1 cellular context compared by ENCODE assay signal in the genomic region with DNA sequence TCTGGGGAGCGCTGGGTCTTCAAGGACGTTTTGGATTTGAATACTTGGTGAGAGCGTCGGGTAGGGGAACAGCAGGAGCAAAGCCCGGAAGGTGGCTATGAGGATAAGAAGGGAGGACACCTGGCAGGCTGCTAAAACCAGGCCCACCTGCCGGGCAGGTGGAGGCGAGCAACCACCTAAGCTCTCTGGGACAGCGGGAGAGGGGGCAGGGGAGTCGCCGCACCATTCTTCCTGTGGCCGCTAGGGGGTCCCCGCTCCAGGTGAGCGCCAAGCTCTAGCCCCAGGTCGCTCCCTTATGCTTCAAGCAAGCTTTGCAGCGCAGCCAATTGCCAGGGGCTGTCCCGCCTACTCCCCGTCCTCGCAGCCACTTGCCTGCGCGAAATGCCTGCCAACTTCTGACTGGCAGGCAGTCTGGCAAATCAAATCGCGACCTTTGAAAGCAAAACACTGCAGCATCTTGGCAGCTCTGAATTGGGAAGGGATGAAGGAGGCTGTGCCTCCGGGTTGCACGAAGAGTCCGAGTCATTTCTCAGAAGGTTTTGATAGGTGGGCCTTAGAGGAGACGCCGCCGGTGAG.
TF ChIP-seq lines count a peak whose summit lies in the region.

A gene (plus strand): TSS at position 469 of the 576 bp plus-strand sequence. CDS start 3,746 bp downstream, outside the sequence.

TF ChIP-seq in HepG2, 621 proteins besides CTCF, POLR2A, EP300 and RAD21 (continued from another document and continues in another):
- TF ChIP-seq, protein P1, sequence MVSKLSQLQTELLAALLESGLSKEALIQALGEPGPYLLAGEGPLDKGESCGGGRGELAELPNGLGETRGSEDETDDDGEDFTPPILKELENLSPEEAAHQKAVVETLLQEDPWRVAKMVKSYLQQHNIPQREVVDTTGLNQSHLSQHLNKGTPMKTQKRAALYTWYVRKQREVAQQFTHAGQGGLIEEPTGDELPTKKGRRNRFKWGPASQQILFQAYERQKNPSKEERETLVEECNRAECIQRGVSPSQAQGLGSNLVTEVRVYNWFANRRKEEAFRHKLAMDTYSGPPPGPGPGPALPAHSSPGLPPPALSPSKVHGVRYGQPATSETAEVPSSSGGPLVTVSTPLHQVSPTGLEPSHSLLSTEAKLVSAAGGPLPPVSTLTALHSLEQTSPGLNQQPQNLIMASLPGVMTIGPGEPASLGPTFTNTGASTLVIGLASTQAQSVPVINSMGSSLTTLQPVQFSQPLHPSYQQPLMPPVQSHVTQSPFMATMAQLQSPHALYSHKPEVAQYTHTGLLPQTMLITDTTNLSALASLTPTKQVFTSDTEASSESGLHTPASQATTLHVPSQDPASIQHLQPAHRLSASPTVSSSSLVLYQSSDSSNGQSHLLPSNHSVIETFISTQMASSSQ (IDR thresholded peaks at IDR 0.05; ENCODE audit: low read depth): no peak
- TF ChIP-seq, protein P1 (CRISPR knock-in tag; IDR thresholded peaks at IDR 0.05; ENCODE audit: borderline replicate concordance): no peak
- TF ChIP-seq, protein P2, sequence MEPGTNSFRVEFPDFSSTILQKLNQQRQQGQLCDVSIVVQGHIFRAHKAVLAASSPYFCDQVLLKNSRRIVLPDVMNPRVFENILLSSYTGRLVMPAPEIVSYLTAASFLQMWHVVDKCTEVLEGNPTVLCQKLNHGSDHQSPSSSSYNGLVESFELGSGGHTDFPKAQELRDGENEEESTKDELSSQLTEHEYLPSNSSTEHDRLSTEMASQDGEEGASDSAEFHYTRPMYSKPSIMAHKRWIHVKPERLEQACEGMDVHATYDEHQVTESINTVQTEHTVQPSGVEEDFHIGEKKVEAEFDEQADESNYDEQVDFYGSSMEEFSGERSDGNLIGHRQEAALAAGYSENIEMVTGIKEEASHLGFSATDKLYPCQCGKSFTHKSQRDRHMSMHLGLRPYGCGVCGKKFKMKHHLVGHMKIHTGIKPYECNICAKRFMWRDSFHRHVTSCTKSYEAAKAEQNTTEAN (CRISPR knock-in tag; conservative IDR thresholded peaks at IDR 0.05): no peak
- TF ChIP-seq FOXK1 (CRISPR knock-in tag; IDR thresholded peaks at IDR 0.05; ENCODE audit: borderline replicate concordance, low read depth) (peak; percentile 97), FOSL2 (CRISPR knock-in tag; IDR thresholded peaks at IDR 0.05) (no peak; the same call in 1 of the 2 replicates), NR2C2 (CRISPR knock-in tag; IDR thresholded peaks at IDR 0.05; ENCODE audit: borderline replicate concordance) (0 out of 2 replicates have a peak, but pooled peaks have one; percentile 48), ZNF749 (CRISPR knock-in tag; IDR thresholded peaks at IDR 0.05; ENCODE audit: borderline replicate concordance) (no peak), POLR2AphosphoS5 (IDR thresholded peaks at IDR 0.05; ENCODE audit: low read depth, low read length) (no peak; the same call in 1 of the 2 replicates), ZC3H4 (CRISPR knock-in tag; IDR thresholded peaks at IDR 0.05; ENCODE audit: borderline replicate concordance) (no peak), BHLHE40 (IDR thresholded peaks at IDR 0.05; ENCODE audit: low read length) (0 out of 2 replicates have a peak, but pooled peaks have one; percentile 24), PRPF4 (IDR thresholded peaks at IDR 0.05; ENCODE audit: low read depth, low read length, poor library complexity, severe bottlenecking) (no peak), NFE2L1 (CRISPR knock-in tag; IDR thresholded peaks at IDR 0.05; ENCODE audit: borderline replicate concordance) (no peak), ZNF296 (CRISPR knock-in tag; conservative IDR thresholded peaks at IDR 0.05) (no peak), SMAD9 (CRISPR knock-in tag; IDR thresholded peaks at IDR 0.05) (no peak), DPF2 (CRISPR knock-in tag; IDR thresholded peaks at IDR 0.05; ENCODE audit: borderline replicate concordance, low read depth) (no peak), TBX3 (IDR thresholded peaks at IDR 0.05; ENCODE audit: borderline replicate concordance) (no peak), ZNF3 (CRISPR knock-in tag; IDR thresholded peaks at IDR 0.05) (no peak), BRD4 (CRISPR knock-in tag; IDR thresholded peaks at IDR 0.05) (no peak), RCOR2 (CRISPR knock-in tag; IDR thresholded peaks at IDR 0.05) (no peak), MYC (CRISPR knock-in tag; IDR thresholded peaks at IDR 0.05; ENCODE audit: borderline replicate concordance) (peak; percentile 39; the same call in 1 of the 2 replicates), SRSF9 (IDR thresholded peaks at IDR 0.05; ENCODE audit: borderline replicate concordance, insufficient read depth, low read depth, low read length, poor library complexity, severe bottlenecking) (no peak), RARG (CRISPR knock-in tag; IDR thresholded peaks at IDR 0.05; ENCODE audit: low read depth) (no peak), MAFG (CRISPR knock-in tag; IDR thresholded peaks at IDR 0.05) (no peak), ZNF660 (CRISPR knock-in tag; IDR thresholded peaks at IDR 0.05; ENCODE audit: borderline replicate concordance, low read depth) (no peak), NR2F2 (IDR thresholded peaks at IDR 0.05; ENCODE audit: borderline replicate concordance, low read depth) (no peak), ZNF577 (CRISPR knock-in tag; IDR thresholded peaks at IDR 0.05; ENCODE audit: borderline replicate concordance, low read depth) (no peak), WIZ (CRISPR knock-in tag; IDR thresholded peaks at IDR 0.05) (no peak), NR2F6 (IDR thresholded peaks at IDR 0.05) (no peak), NR2F6 (CRISPR knock-in tag; IDR thresholded peaks at IDR 0.05) (peak; percentile 48; the same call in 1 of the 2 replicates), FOXO1 (CRISPR knock-in tag; IDR thresholded peaks at IDR 0.05) (peak; percentile 24; the same call in 1 of the 2 replicates), ZNF766 (CRISPR knock-in tag; IDR thresholded peaks at IDR 0.05; ENCODE audit: borderline replicate concordance) (no peak)
- TF ChIP-seq, protein P3, sequence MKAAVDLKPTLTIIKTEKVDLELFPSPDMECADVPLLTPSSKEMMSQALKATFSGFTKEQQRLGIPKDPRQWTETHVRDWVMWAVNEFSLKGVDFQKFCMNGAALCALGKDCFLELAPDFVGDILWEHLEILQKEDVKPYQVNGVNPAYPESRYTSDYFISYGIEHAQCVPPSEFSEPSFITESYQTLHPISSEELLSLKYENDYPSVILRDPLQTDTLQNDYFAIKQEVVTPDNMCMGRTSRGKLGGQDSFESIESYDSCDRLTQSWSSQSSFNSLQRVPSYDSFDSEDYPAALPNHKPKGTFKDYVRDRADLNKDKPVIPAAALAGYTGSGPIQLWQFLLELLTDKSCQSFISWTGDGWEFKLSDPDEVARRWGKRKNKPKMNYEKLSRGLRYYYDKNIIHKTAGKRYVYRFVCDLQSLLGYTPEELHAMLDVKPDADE (CRISPR knock-in tag; IDR thresholded peaks at IDR 0.05): no peak
- TF ChIP-seq, protein P4, sequence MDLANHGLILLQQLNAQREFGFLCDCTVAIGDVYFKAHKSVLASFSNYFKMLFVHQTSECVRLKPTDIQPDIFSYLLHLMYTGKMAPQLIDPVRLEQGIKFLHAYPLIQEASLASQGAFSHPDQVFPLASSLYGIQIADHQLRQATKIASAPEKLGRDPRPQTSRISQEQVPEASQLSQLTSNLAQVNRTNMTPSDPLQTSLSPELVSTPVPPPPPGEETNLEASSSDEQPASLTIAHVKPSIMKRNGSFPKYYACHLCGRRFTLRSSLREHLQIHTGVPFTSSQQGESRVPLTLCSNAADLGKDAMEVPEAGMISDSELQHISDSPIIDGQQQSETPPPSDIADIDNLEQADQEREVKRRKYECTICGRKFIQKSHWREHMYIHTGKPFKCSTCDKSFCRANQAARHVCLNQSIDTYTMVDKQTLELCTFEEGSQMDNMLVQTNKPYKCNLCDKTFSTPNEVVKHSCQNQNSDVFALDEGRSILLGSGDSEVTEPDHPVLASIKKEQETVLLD (CRISPR knock-in tag; IDR thresholded peaks at IDR 0.05; ENCODE audit: low read depth): no peak
- TF ChIP-seq, protein P5, sequence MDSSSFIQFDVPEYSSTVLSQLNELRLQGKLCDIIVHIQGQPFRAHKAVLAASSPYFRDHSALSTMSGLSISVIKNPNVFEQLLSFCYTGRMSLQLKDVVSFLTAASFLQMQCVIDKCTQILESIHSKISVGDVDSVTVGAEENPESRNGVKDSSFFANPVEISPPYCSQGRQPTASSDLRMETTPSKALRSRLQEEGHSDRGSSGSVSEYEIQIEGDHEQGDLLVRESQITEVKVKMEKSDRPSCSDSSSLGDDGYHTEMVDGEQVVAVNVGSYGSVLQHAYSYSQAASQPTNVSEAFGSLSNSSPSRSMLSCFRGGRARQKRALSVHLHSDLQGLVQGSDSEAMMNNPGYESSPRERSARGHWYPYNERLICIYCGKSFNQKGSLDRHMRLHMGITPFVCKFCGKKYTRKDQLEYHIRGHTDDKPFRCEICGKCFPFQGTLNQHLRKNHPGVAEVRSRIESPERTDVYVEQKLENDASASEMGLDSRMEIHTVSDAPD (CRISPR knock-in tag; IDR thresholded peaks at IDR 0.05): no peak
- TF ChIP-seq, protein P6, sequence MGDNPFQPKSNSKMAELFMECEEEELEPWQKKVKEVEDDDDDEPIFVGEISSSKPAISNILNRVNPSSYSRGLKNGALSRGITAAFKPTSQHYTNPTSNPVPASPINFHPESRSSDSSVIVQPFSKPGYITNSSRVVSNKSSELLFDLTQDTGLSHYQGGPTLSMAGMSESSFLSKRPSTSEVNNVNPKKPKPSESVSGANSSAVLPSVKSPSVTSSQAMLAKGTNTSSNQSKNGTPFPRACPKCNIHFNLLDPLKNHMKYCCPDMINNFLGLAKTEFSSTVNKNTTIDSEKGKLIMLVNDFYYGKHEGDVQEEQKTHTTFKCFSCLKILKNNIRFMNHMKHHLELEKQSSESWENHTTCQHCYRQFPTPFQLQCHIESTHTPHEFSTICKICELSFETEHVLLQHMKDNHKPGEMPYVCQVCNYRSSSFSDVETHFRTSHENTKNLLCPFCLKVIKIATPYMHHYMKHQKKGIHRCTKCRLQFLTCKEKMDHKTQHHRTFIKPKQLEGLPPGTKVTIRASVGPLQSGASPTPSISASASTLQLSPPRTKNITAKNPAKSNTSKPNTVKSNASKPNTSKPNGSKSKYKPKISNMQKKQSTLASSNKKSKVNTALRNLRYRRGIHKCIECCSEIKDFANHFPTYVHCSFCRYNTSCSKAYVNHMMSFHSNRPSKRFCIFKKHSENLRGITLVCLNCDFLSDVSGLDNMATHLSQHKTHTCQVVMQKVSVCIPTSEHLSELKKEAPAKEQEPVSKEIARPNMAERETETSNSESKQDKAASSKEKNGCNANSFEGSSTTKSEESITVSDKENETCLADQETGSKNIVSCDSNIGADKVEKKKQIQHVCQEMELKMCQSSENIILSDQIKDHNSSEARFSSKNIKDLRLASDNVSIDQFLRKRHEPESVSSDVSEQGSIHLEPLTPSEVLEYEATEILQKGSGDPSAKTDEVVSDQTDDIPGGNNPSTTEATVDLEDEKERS (CRISPR knock-in tag; IDR thresholded peaks at IDR 0.05): no peak; the same call in 1 of the 2 replicates
- TF ChIP-seq, protein P7, sequence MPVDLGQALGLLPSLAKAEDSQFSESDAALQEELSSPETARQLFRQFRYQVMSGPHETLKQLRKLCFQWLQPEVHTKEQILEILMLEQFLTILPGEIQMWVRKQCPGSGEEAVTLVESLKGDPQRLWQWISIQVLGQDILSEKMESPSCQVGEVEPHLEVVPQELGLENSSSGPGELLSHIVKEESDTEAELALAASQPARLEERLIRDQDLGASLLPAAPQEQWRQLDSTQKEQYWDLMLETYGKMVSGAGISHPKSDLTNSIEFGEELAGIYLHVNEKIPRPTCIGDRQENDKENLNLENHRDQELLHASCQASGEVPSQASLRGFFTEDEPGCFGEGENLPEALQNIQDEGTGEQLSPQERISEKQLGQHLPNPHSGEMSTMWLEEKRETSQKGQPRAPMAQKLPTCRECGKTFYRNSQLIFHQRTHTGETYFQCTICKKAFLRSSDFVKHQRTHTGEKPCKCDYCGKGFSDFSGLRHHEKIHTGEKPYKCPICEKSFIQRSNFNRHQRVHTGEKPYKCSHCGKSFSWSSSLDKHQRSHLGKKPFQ (CRISPR knock-in tag; IDR thresholded peaks at IDR 0.05; ENCODE audit: insufficient replicate concordance): no peak
- TF ChIP-seq, protein P8, sequence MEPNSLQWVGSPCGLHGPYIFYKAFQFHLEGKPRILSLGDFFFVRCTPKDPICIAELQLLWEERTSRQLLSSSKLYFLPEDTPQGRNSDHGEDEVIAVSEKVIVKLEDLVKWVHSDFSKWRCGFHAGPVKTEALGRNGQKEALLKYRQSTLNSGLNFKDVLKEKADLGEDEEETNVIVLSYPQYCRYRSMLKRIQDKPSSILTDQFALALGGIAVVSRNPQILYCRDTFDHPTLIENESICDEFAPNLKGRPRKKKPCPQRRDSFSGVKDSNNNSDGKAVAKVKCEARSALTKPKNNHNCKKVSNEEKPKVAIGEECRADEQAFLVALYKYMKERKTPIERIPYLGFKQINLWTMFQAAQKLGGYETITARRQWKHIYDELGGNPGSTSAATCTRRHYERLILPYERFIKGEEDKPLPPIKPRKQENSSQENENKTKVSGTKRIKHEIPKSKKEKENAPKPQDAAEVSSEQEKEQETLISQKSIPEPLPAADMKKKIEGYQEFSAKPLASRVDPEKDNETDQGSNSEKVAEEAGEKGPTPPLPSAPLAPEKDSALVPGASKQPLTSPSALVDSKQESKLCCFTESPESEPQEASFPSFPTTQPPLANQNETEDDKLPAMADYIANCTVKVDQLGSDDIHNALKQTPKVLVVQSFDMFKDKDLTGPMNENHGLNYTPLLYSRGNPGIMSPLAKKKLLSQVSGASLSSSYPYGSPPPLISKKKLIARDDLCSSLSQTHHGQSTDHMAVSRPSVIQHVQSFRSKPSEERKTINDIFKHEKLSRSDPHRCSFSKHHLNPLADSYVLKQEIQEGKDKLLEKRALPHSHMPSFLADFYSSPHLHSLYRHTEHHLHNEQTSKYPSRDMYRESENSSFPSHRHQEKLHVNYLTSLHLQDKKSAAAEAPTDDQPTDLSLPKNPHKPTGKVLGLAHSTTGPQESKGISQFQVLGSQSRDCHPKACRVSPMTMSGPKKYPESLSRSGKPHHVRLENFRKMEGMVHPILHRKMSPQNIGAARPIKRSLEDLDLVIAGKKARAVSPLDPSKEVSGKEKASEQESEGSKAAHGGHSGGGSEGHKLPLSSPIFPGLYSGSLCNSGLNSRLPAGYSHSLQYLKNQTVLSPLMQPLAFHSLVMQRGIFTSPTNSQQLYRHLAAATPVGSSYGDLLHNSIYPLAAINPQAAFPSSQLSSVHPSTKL (CRISPR knock-in tag; IDR thresholded peaks at IDR 0.05): 0 out of 2 replicates have a peak, but pooled peaks have one; percentile 21
